Comparison of ENCODE assay signal across 28 cellular contexts in the genomic region with DNA sequence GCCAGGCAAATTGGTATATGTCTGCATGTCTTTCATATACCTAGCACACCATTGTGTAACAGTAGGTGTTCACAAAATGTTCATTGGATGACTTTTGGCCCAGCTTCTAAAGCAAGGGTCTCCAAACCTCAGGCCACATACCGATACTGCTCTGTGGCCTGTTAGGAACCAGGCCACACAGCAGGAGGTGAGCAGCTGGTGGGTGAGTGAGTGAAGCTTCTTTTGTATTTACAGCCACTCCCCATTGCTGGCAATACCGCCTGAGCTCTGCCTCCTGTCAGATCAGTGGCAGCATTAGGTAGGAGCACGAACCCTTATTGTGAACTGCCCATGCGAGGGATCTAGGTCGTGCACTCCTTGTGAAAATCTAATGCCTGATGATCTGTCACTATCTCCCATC.
"Had no signal": no experiment of that assay in that cellular context is flagged by ENCODE, and none has a peak within 500 bp of the region (broad histone marks: within the 10 kb centered on the region; RNA-seq: fewer than 3 reads in every experiment).

No MANE protein-coding gene starts in this region.

- H3K36me3 ChIP-seq: neural progenitor cell, ovary, right lobe of liver, sigmoid colon, spleen, suprapubic skin, tibial artery, transverse colon, upper lobe of right lung, uterus had no signal

- H3K4me3 ChIP-seq: neural progenitor cell, ovary, psoas muscle, right lobe of liver, sigmoid colon, skin epidermis, smooth muscle cell, spleen, suprapubic skin, testis, tibial artery, transverse colon, upper lobe of right lung, uterus had no signal

- DNase-seq: natural killer cell; occipital lobe; ovary; posterior cingulate gyrus; psoas muscle; right cardiac atrium; right lobe of liver; sigmoid colon; spleen; stimulated activated CD4-positive, alpha-beta T cell treated with anti-CD3 and anti-CD28 coated beads, Interleukin-12 subunit alpha, Interleukin-12 subunit beta, amount 100 ng/mL, for 4 hours; stimulated activated CD4-positive, alpha-beta T cell treated with anti-CD3 and anti-CD28 coated beads, Interleukin-1b, Interleukin-23, amount 100 ng/mL, for 48 hours; stimulated activated CD4-positive, alpha-beta T cell treated with anti-CD3 and anti-CD28 coated beads, Interleukin-4, amount 100 ng/mL, for 1 hour; stimulated activated CD4-positive, alpha-beta T cell treated with anti-CD3 and anti-CD28 coated beads, Interleukin-4, amount 100 ng/mL, for 4 hours; stimulated activated CD8-positive, alpha-beta memory T cell treated with anti-CD3 and anti-CD28 coated beads, Interleukin-4, amount 100 ng/mL, for 48 hours; stimulated activated naive CD4-positive, alpha-beta T cell; stimulated activated naive CD8-positive, alpha-beta T cell treated with anti-CD3 and anti-CD28 coated beads, Interleukin-15, amount 100 ng/mL, for 72 hours; stimulated activated naive CD8-positive, alpha-beta T cell treated with anti-CD3 and anti-CD28 coated beads, Interleukin-15, Interleukin-2, amounts not matched to agents 100 U/mL and 50 U/mL, for 24 hours; substantia nigra; testis; tibial artery; transverse colon; upper lobe of right lung; uterus had no signal

- ATAC-seq: natural killer cell; psoas muscle; right cardiac atrium; right lobe of liver; stimulated activated memory B cell treated with anti-CD40 and anti-IgM and Interleukin-4, amounts not matched to agents 10 μg/mL and 1 μg/mL and 100 μg/mL, for 72 hours; stimulated activated naive CD8-positive, alpha-beta T cell treated with anti-CD3 and anti-CD28 coated beads, Interleukin-15, amount 100 ng/mL, for 72 hours; stimulated activated naive CD8-positive, alpha-beta T cell treated with anti-CD3 and anti-CD28 coated beads, Interleukin-15, Interleukin-2, amounts not matched to agents 100 U/mL and 50 U/mL, for 24 hours; upper lobe of right lung had no signal

- H3K9me3 ChIP-seq: ovary, psoas muscle, right lobe of liver, sigmoid colon, spleen, suprapubic skin, testis, tibial artery, transverse colon, upper lobe of right lung, uterus had no signal

- H3K27me3 ChIP-seq: neural progenitor cell, ovary, right lobe of liver, sigmoid colon, spleen, suprapubic skin, testis, tibial artery, transverse colon, upper lobe of right lung, uterus had no signal
